Comparison of ENCODE assay signal across 8 cellular contexts in genomic region chr6:37303891-37304503, GRCh38. TPM values are rescaled to one million over a fixed set of nuclear protein-coding genes. Genes with fewer than 3 reads are reported as not detected.
DNase-seq lines count a peak whose midpoint lies in the region; ATAC-seq and TF ChIP-seq lines count a peak whose summit lies in the region.

No MANE protein-coding gene starts in this region.

- H3K4me3 ChIP-seq in suprapubic skin = no peak overlapping the region
- no peak overlapping the region for H3K4me3 ChIP-seq in aorta (ENCODE audit: low read length in 2 of 2)

- TF ChIP-seq POLR2A in suprapubic skin (IDR thresholded peaks at IDR 0.05) = no peak

- no peaks in the 10 kb centered on the region for H3K27me3 ChIP-seq in suprapubic skin
- no peaks in the 10 kb centered on the region for H3K27me3 ChIP-seq in aorta (ENCODE audit: control insufficient read depth in 1 of 2, insufficient read depth in 2 of 2, low read length in 1 of 2)

- 42% methylated on average over 3 of the region's 3 CpGs for WGBS in suprapubic skin
- WGBS in aorta, 2 donors = 43 to 53% methylated on average over 3 of the region's 3 CpGs

- H3K36me3 ChIP-seq in suprapubic skin (peaks cover 29% of the 10 kb centered on the region), aorta (ENCODE audit: control insufficient read depth in 1 of 2, insufficient read depth in 2 of 2, low read length in 1 of 2) (no peaks in the 10 kb centered on the region)

- peaks cover 22% of the 10 kb centered on the region for H3K4me1 ChIP-seq in suprapubic skin
- peaks cover 0 to 8% of the 10 kb centered on the region in 2 donors for H3K4me1 ChIP-seq in aorta (ENCODE audit: control insufficient read depth in 1 of 2, insufficient read depth in 2 of 2, low read length in 2 of 2)

- ATAC-seq in left ventricle myocardium superior (peak; percentile 48), aorta (ENCODE audit: low FRiP score) (no peak)

- no peaks in the 10 kb centered on the region for H3K9me3 ChIP-seq in suprapubic skin
- H3K9me3 ChIP-seq in aorta (ENCODE audit: control insufficient read depth, low read length) = no peaks in the 10 kb centered on the region

- DNase-seq in NCI-H1417 (lab: John Stamatoyannopoulos, UW) (peak in 2 of 3 experiments; percentile 17 to 25), NCI-H1417 treated with DMSO at 0.1 percent for 48 hours (lab: John Stamatoyannopoulos, UW) (no peak), HT1080 (ENCODE audit: low read depth) (peak; percentile 16), left ventricle myocardium superior (no peak), suprapubic skin (ENCODE audit: low spot score in 2 of 2) (no peak), cortex of kidney (lab: John Stamatoyannopoulos, UW) (no peak), aorta (no peak)
- DNase-seq in activated CD4-positive, alpha-beta T cell treated with anti-CD3 and anti-CD28 coated beads, Interleukin-2, amount 50 U/mL, for 48 hours = peak; percentile 6 to 23

- intact Hi-C loops in left ventricle myocardium superior (cut with micrococcal nuclease) (no loop called here), aorta (cut with DNase I) (no loop called here)

- TF ChIP-seq CTCF in suprapubic skin (IDR thresholded peaks at IDR 0.05) = peak in 1 of 2 donors; percentile 28

- peak overlapping the region; percentile 34 for H3K27ac ChIP-seq in suprapubic skin
- H3K27ac ChIP-seq in aorta (ENCODE audit: low read depth in 1 of 2, low read length in 2 of 2) = no peak overlapping the region

- TF ChIP-seq EP300 in suprapubic skin (IDR thresholded peaks at IDR 0.05) = no peak

RNA-seq across cellular contexts. Expression of gene TMEM217, which starts 46.1 kb away (rescaled TPM):
- total RNA-seq in HT1080 (2014; rRNA removed; shearing (Covaris generic)) = 0.37 and 3.4 TPM in 2 replicates
- 0.71 and 2.4 TPM in 2 replicates for polyA plus RNA-seq in HT1080 (2015; cell fraction: cytosol; rRNA removed)
- 0.42 and 0.94 TPM in 2 replicates for polyA plus RNA-seq in HT1080 (2015; cell fraction: nucleus; rRNA removed)
- total RNA-seq in left ventricle myocardium superior (not detected), suprapubic skin (1 to 10 TPM in 2 of 4 donors, under 1 TPM in 1, not detected in 1; 0.30 to 3.3 (median 2.6) TPM), aorta (1 to 10 TPM; 2.2 to 2.7 TPM)
- under 1 TPM; 0.50 to 0.54 TPM for polyA plus RNA-seq in aorta

RNA-seq across cellular contexts. Expression of gene TBC1D22B, which starts 46.4 kb away (rescaled TPM):
- total RNA-seq in HT1080 (2014; rRNA removed; shearing (Covaris generic)) = 5.1 and 8.3 TPM in 2 replicates
- 10.9 and 13.8 TPM in 2 replicates for polyA plus RNA-seq in HT1080 (2015; cell fraction: cytosol; rRNA removed)
- 9.9 and 10.3 TPM in 2 replicates for polyA plus RNA-seq in HT1080 (2015; cell fraction: nucleus; rRNA removed)
- 6.3 TPM for total RNA-seq in left ventricle myocardium superior
- total RNA-seq in suprapubic skin = 10 to 100 TPM; 14.2 to 19.6 (median 18.4) TPM
- 10 to 100 TPM; 11.2 to 17.0 TPM for total RNA-seq in aorta
- 1 to 10 TPM; 3.9 to 4.1 TPM for polyA plus RNA-seq in aorta

RNA-seq across cellular contexts. Expression of gene RNF8, which starts 49.8 kb away (rescaled TPM):
- 22.5 and 23.8 TPM in 2 replicates for total RNA-seq in HT1080 (2014; rRNA removed; shearing (Covaris generic))
- polyA plus RNA-seq in HT1080 (2015; cell fraction: cytosol; rRNA removed) = 19.3 and 20.7 TPM in 2 replicates
- 11.6 and 13.1 TPM in 2 replicates for polyA plus RNA-seq in HT1080 (2015; cell fraction: nucleus; rRNA removed)
- total RNA-seq in left ventricle myocardium superior = 15.7 TPM
- total RNA-seq in suprapubic skin = 10 to 100 TPM; 12.8 to 17.0 (median 14.3) TPM
- total RNA-seq in aorta = 10 to 100 TPM; 13.9 to 16.4 TPM
- 10 to 100 TPM; 14.4 to 15.4 TPM for polyA plus RNA-seq in aorta

Comparison
In these comparisons a context has a peak if more than half of its experiments do, and no peak if none do; other contexts are left out.
1. DNase-seq: peak in NCI-H1417 (2 of 3), HT1080 (single experiment) and activated CD4-positive, alpha-beta T cell treated with anti-CD3 and anti-CD28 coated beads, Interleukin-2, amount 50 U/mL, for 48 hours (2 of 2); none in NCI-H1417 treated with DMSO at 0.1 percent for 48 hours (single experiment), left ventricle myocardium superior (single experiment), suprapubic skin (0 of 2), cortex of kidney (single experiment) and aorta (0 of 2).